ENCODE assay signal across 21 cellular contexts in the genomic region with DNA sequence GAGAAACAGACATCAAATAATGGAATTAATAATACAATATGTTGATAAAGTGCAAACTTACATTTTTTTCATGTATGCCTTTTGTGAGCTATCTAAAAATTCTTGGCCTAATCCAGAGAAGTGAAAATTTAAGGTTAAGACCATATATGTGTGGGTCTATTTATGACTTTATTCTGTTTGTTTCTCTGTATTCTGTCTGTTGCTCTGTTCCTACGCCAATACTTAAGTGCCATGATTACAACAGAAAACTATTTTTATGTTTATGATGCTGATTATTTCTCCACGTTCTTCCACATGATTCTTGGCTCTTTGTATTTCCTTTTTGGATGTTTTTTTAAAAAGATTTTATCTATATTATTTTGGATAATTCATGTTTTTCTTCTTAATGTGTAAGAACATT.
"Had no signal": no experiment of that assay in that cellular context is flagged by ENCODE, and none has a peak within 500 bp of the region (broad histone marks: within the 10 kb centered on the region; RNA-seq: fewer than 3 reads in every experiment).

No MANE protein-coding gene starts in this region.

- H3K4me1 ChIP-seq: left lung, upper lobe of right lung had no signal

- ATAC-seq: activated CD4-positive, CD25-positive, alpha-beta regulatory T cell treated with anti-CD3 and anti-CD28 coated beads, Interleukin-2, amount 50 U/mL, for 24 hours; T-helper 17 cell; upper lobe of right lung had no signal

- H3K9me3 ChIP-seq: left lung, ovary, suprapubic skin, tibial artery, upper lobe of right lung had no signal

- H3K27ac ChIP-seq: left lung, ovary, suprapubic skin, tibial artery, upper lobe of right lung, WERI-Rb-1 had no signal

- H3K27me3 ChIP-seq: left lung, ovary, suprapubic skin, tibial artery, upper lobe of right lung had no signal

- H3K4me3 ChIP-seq: left lung, ovary, suprapubic skin, tibial artery, upper lobe of right lung had no signal

- H3K36me3 ChIP-seq: left lung, ovary, suprapubic skin, tibial artery, upper lobe of right lung, WERI-Rb-1 had no signal

- FAIRE-seq: bronchial epithelial cell had no signal

- DNase-seq: activated CD4-positive, alpha-beta T cell treated with anti-CD3 and anti-CD28 coated beads for 48 hours; activated CD4-positive, alpha-beta T cell treated with anti-CD3 and anti-CD28 coated beads, Interleukin-2, amount 50 U/mL, for 48 hours; activated CD8-positive, alpha-beta memory T cell treated with anti-CD3 and anti-CD28 coated beads for 24 hours; activated effector memory CD4-positive, alpha-beta T cell treated with Interleukin-2 at 50 U/mL for 16 hours; activated naive CD4-positive, alpha-beta T cell treated with Interleukin-2 at 50 U/mL for 16 hours; anterior cingulate cortex; effector CD8-positive, alpha-beta T cell; erythroblast; kidney glomerular epithelial cell; left lung; naive B cell; ovary; stimulated activated naive CD4-positive, alpha-beta T cell; T-helper 17 cell; T1000; tibial artery; upper lobe of right lung; WERI-Rb-1 had no signal
